8 cellular contexts compared by ENCODE assay signal in genomic region chr20:35616465-35617396, GRCh38. TPM values are rescaled to one million over a fixed set of nuclear protein-coding genes. Genes with fewer than 3 reads are reported as not detected.
A peak's percentile ranks its signal among the peaks of the same experiment; 100 is the strongest.
DNase-seq lines count a peak whose midpoint lies in the region; ATAC-seq, FAIRE-seq and TF ChIP-seq lines count a peak whose summit lies in the region.

No MANE protein-coding gene starts in this region.

- H3K4me1 ChIP-seq in skeletal muscle satellite cell (ENCODE audit: control insufficient read depth, insufficient read depth, low read length) = peaks cover 33% of the 10 kb centered on the region

- peaks cover 3% of the 10 kb centered on the region for H3K36me3 Mint-ChIP-seq in T-helper 1 cell treated with Interleukin-12 subunit alpha and Interleukin-12 subunit beta and Interleukin-4 antibody, amounts not matched to agents 30 μg/mL and 1 μg/mL, for 36 hours (ENCODE audit: low read depth)

- no peak for TF ChIP-seq CTCF in AG04449 (IDR thresholded peaks at IDR 0.05; ENCODE audit: insufficient read depth, low read length, missing control alignments)
- TF ChIP-seq CTCF in cardiac fibroblast (IDR thresholded peaks at IDR 0.05; ENCODE audit: low read depth, low read length) = no peak

- no peaks in the 10 kb centered on the region for H3K9me3 Mint-ChIP-seq in T-helper 1 cell treated with Interleukin-12 subunit alpha and Interleukin-12 subunit beta and Interleukin-4 antibody, amounts not matched to agents 30 μg/mL and 1 μg/mL, for 36 hours

- CTCF ChIA-PET in AG04449 (lab: Yijun Ruan, JAX) = interaction anchor here (1.1 to 1.4 kb wide), 3 partner anchors 15 to 153 kb away, joined by 3 to 7 read pairs (median 3); no protein-coding TSS in a partner anchor

- peak; percentile 93 for DNase-seq in AG04449 (ENCODE audit: low read depth, low spot score)
- DNase-seq in GM18507 (ENCODE audit: extremely low spot score, insufficient read length, low read depth) = no peak
- DNase-seq in MV-4-11 (lab: John Stamatoyannopoulos, UW) = peak; percentile 99
- DNase-seq in cardiac fibroblast (ENCODE audit: low read depth in 2 of 2) = peak; percentile 100
- peak; percentile 72 for DNase-seq in iPS-NIHi7 (ENCODE audit: extremely low spot score)

- H3K4me3 ChIP-seq in AG04449 (ENCODE audit: low read depth, low read length) (peak overlapping the region; percentile 70), cardiac fibroblast (replicated peaks in 1 of 2; ENCODE audit: low read depth in 2 of 2, low read length in 2 of 2) (peak overlapping the region; percentile 65 to 82), skeletal muscle satellite cell (ENCODE audit: low read length) (peak overlapping the region; percentile 67)

- FAIRE-seq in GM18507 (lab: Jason Lieb, UNC) = peak; percentile 96

- ATAC-seq in GM18505 (IDR thresholded peaks at IDR 0.05; ENCODE audit: unreplicated experiment) = no peak

- H3K9ac ChIP-seq in skeletal muscle satellite cell (ENCODE audit: low read depth, low read length) = peak overlapping the region; percentile 71

- peaks cover 11% of the 10 kb centered on the region for H3K36me3 ChIP-seq in skeletal muscle satellite cell (ENCODE audit: insufficient read depth, low read length)

- H3K4me2 ChIP-seq in skeletal muscle satellite cell (ENCODE audit: low read length) = peak overlapping the region; percentile 85

- TF ChIP-seq POLR2A in GM18505 (IDR thresholded peaks at IDR 0.05; ENCODE audit: borderline replicate concordance, extremely low read depth, insufficient read depth, insufficient read length) = no peak

- H3K4me3 Mint-ChIP-seq in T-helper 1 cell treated with Interleukin-12 subunit alpha and Interleukin-12 subunit beta and Interleukin-4 antibody, amounts not matched to agents 30 μg/mL and 1 μg/mL, for 36 hours = peak overlapping the region; percentile 87

- no peaks in the 10 kb centered on the region for H3K9me3 ChIP-seq in skeletal muscle satellite cell (replicated peaks; ENCODE audit: low read length)

- no peaks in the 10 kb centered on the region for H3K27me3 Mint-ChIP-seq in T-helper 1 cell treated with Interleukin-12 subunit alpha and Interleukin-12 subunit beta and Interleukin-4 antibody, amounts not matched to agents 30 μg/mL and 1 μg/mL, for 36 hours (ENCODE audit: low read depth)

- peak overlapping the region; percentile 91 for H3K27ac Mint-ChIP-seq in T-helper 1 cell treated with Interleukin-12 subunit alpha and Interleukin-12 subunit beta and Interleukin-4 antibody, amounts not matched to agents 30 μg/mL and 1 μg/mL, for 36 hours

- POLR2A ChIA-PET in AG04449 (lab: Yijun Ruan, JAX) = interaction anchor here (0.5 to 1.0 kb wide), 3 partner anchors 17 to 125 kb away, joined by 4 to 6 read pairs (median 4); partner anchors contain the start of gene RBM39

- peaks cover 29% of the 10 kb centered on the region for H3K4me1 Mint-ChIP-seq in T-helper 1 cell treated with Interleukin-12 subunit alpha and Interleukin-12 subunit beta and Interleukin-4 antibody, amounts not matched to agents 30 μg/mL and 1 μg/mL, for 36 hours (ENCODE audit: low read depth)

- H3K27me3 ChIP-seq in skeletal muscle satellite cell (ENCODE audit: control insufficient read depth, insufficient read depth, low read length) = no peaks in the 10 kb centered on the region

RNA-seq across cellular contexts. Expression of gene SPAG4, which starts 1.1 kb away (rescaled TPM):
- 12.0 and 13.4 TPM in 2 replicates for total RNA-seq in skeletal muscle satellite cell (2012; rRNA removed)

RNA-seq across cellular contexts. Expression of gene CPNE1, which starts 48.0 kb away (rescaled TPM):
- total RNA-seq in skeletal muscle satellite cell (2012; rRNA removed) = 104 and 109 TPM in 2 replicates

RNA-seq across cellular contexts. Expression of gene RBM12, which starts 48.0 kb away (rescaled TPM):
- total RNA-seq in skeletal muscle satellite cell (2012; rRNA removed) = 43.9 and 49.4 TPM in 2 replicates
